In the genomic region with DNA sequence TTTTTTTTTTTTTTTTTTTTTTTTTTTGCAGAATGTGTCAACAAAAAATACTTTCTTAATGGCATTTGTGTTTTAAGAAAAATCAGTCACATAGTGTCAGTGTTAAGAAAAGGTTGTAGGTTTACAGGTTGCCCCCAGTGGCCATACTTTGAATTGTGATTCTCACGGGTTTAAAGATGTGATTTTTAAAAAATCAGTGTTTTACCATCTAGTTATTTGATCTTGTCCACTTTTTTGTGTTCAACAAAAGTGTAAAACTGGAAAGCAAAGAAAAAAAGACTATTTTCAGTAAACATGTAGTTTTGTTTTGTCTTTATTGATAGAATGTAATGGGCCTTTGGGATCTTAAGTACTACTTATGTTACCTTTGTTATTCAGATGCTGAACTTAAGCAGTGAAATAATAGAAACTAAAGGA, we compare ENCODE assay signal across 9 cellular contexts. TPM values are rescaled to one million over a fixed set of nuclear protein-coding genes. Genes with fewer than 3 reads are reported as not detected.
DNase-seq lines count a peak whose midpoint lies in the region; ATAC-seq and TF ChIP-seq lines count a peak whose summit lies in the region.
"Had no signal": no experiment of that assay in that cellular context is flagged by ENCODE, and none has a peak within 500 bp of the region (broad histone marks: within the 10 kb centered on the region; RNA-seq: fewer than 3 reads in every experiment).

No MANE protein-coding gene starts in this region.

- POLR2A ChIA-PET in naive thymus-derived CD8-positive, alpha-beta T cell (lab: Charles Lee): interaction anchor here (0.7 kb wide), 2 partner anchors 9 to 435 kb away, joined by 4 read pairs; no protein-coding TSS in a partner anchor

- H3K36me3 Mint-ChIP-seq in CD14-positive monocyte: peaks cover 28 to 39% of the 10 kb centered on the region in 2 donors
- peaks cover 19% of the 10 kb centered on the region for H3K36me3 Mint-ChIP-seq in chondrocyte (ENCODE audit: low read depth)
- H3K36me3 Mint-ChIP-seq in naive thymus-derived CD8-positive, alpha-beta T cell: peaks cover 12 to 27% (median 24%) of the 10 kb centered on the region in 3 donors

- DNase-seq in CD14-positive monocyte (ENCODE audit: low spot score): no peak
- DNase-seq in NCI-H2171 treated with DMSO at 0.1 percent for 48 hours (lab: John Stamatoyannopoulos, UW): peak; percentile 4
- no peak for DNase-seq in chondrocyte (ENCODE audit: low spot score)
- DNase-seq in naive thymus-derived CD8-positive, alpha-beta T cell: peak in 6 of 10 donors; percentile 21 to 52 (median 32)
- no peak for DNase-seq in NCI-H1092 treated with DMSO at 0.1 percent for 48 hours (lab: John Stamatoyannopoulos, UW)

- H3K27me3 Mint-ChIP-seq in CD14-positive monocyte (ENCODE audit: low read depth in 3 of 3): no peaks in the 10 kb centered on the region
- no peaks in the 10 kb centered on the region for H3K27me3 Mint-ChIP-seq in chondrocyte (ENCODE audit: low read depth)
- H3K27me3 Mint-ChIP-seq in naive thymus-derived CD8-positive, alpha-beta T cell: no peaks in the 10 kb centered on the region

- peaks cover 0 to 2% (median 0%) of the 10 kb centered on the region in 7 donors for H3K9me3 Mint-ChIP-seq in CD14-positive monocyte
- peaks cover 6% of the 10 kb centered on the region for H3K9me3 Mint-ChIP-seq in chondrocyte (ENCODE audit: low read depth)
- H3K9me3 Mint-ChIP-seq in naive thymus-derived CD8-positive, alpha-beta T cell: peaks cover 0 to 7% (median 3%) of the 10 kb centered on the region in 9 donors

- ATAC-seq in naive thymus-derived CD8-positive, alpha-beta T cell: peak; percentile 66 to 79
- ATAC-seq in HG02610 (IDR thresholded peaks at IDR 0.05; ENCODE audit: unreplicated experiment) (no peak), HG02840 (IDR thresholded peaks at IDR 0.05; ENCODE audit: low FRiP score, unreplicated experiment) (no peak)

- intact Hi-C loops in CD14-positive monocyte (cut with micrococcal nuclease): no loop called here

- TF ChIP-seq CTCF in CD14-positive monocyte (IDR thresholded peaks at IDR 0.05): peak; percentile 67
- peak; percentile 50; the same call in 1 of the 2 replicates for TF ChIP-seq CTCF in GM12875 (IDR thresholded peaks at IDR 0.05; ENCODE audit: borderline replicate concordance, insufficient read depth, low read depth, low read length)
- peak; percentile 80 for TF ChIP-seq CTCF in chondrocyte (IDR thresholded peaks at IDR 0.05)

- no peak overlapping the region for H3K4me3 ChIP-seq in GM12875 (ENCODE audit: low read depth, low read length)

- H3K4me1 Mint-ChIP-seq in CD14-positive monocyte: no peaks in the 10 kb centered on the region
- H3K4me1 Mint-ChIP-seq in chondrocyte (ENCODE audit: low read depth): no peaks in the 10 kb centered on the region
- H3K4me1 Mint-ChIP-seq in naive thymus-derived CD8-positive, alpha-beta T cell: peaks cover 3 to 11% (median 8%) of the 10 kb centered on the region in 4 donors

- no peak overlapping the region for H3K4me3 Mint-ChIP-seq in CD14-positive monocyte
- H3K4me3 Mint-ChIP-seq in chondrocyte (ENCODE audit: unreplicated experiment): no peak overlapping the region
- H3K4me3 Mint-ChIP-seq in naive thymus-derived CD8-positive, alpha-beta T cell: no peak overlapping the region

- H3K27ac Mint-ChIP-seq in CD14-positive monocyte: no peak overlapping the region
- H3K27ac Mint-ChIP-seq in chondrocyte (ENCODE audit: unreplicated experiment): no peak overlapping the region
- H3K27ac Mint-ChIP-seq in naive thymus-derived CD8-positive, alpha-beta T cell: peak overlapping the region in 1 of 10 donors; percentile 25

RNA-seq across cellular contexts. Expression of a gene that starts 25.7 kb away (rescaled TPM):
- polyA plus RNA-seq in CD14-positive monocyte: 1 to 10 TPM in 1 of 2 donors, under 1 TPM in 1; 0.86 to 1.2 TPM
- 8.3 to 13.1 TPM (median 9.2 TPM) in 3 replicates for total RNA-seq in chondrocyte
- 1 to 10 TPM; 3.9 to 4.4 TPM for total RNA-seq in naive thymus-derived CD8-positive, alpha-beta T cell
- 1 to 10 TPM; 2.8 to 8.6 (median 3.7) TPM for polyA plus RNA-seq in naive thymus-derived CD8-positive, alpha-beta T cell

RNA-seq across cellular contexts. Expression of a gene that starts 49.6 kb away (rescaled TPM):
- 10 to 100 TPM in 1 of 2 donors, 1 to 10 TPM in 1; 8.9 to 17.6 TPM for polyA plus RNA-seq in CD14-positive monocyte
- 7.1 to 7.4 TPM (median 7.4 TPM) in 3 replicates for total RNA-seq in chondrocyte
- 10 to 100 TPM; 24.0 to 32.4 TPM for total RNA-seq in naive thymus-derived CD8-positive, alpha-beta T cell
- 10 to 100 TPM; 15.8 to 20.5 (median 16.9) TPM for polyA plus RNA-seq in naive thymus-derived CD8-positive, alpha-beta T cell

RNA-seq across cellular contexts. Expression of a gene that starts 54.9 kb away (rescaled TPM):
- polyA plus RNA-seq in CD14-positive monocyte: under 1 TPM in 1 of 2 donors, not detected in 1; 0.47 TPM
- not detected in 3 replicates for total RNA-seq in chondrocyte
- not detected for total RNA-seq in naive thymus-derived CD8-positive, alpha-beta T cell
- polyA plus RNA-seq in naive thymus-derived CD8-positive, alpha-beta T cell: 1 to 10 TPM in 1 of 3 donors, under 1 TPM in 1, not detected in 1; 0.55 to 2.2 TPM
- total RNA-seq: mononuclear cell had no signal

Comparison
In these comparisons a context has a peak if more than half of its experiments do, and no peak if none do; other contexts are left out.
1. DNase-seq: peak in NCI-H2171 treated with DMSO at 0.1 percent for 48 hours (single experiment) and naive thymus-derived CD8-positive, alpha-beta T cell (6 of 10); none in CD14-positive monocyte (single experiment), chondrocyte (single experiment) and NCI-H1092 treated with DMSO at 0.1 percent for 48 hours (single experiment).
2. ATAC-seq: peak in naive thymus-derived CD8-positive, alpha-beta T cell (2 of 2); none in HG02610 (single experiment) and HG02840 (single experiment).
3. Peak in every context shown above with its lines, with median percentiles within 50 percentile points of each other: CTCF ChIP-seq.